In the genomic region with DNA sequence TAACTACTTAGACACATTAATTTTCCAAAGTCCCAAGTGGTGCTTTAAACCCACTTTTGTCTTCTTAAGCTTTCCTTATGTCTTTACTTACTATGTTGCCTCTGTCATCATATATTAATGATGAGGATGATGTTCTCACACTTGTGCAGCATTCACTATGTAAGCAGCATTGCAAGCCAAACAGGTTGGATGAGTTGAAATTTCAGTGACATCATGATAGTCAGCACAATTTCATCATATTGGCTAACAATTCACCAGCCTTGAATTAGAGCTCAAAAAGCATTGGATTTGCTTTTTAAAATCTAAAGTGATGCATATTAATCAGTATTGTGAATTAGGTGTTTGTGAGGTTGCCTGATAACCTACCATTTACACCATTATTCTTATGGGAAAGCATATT, we compare ENCODE assay signal across 21 cellular contexts.
"Had no signal": no experiment of that assay in that cellular context is flagged by ENCODE, and none has a peak within 500 bp of the region (broad histone marks: within the 10 kb centered on the region; RNA-seq: fewer than 3 reads in every experiment).

No MANE protein-coding gene starts in this region.

- H3K36me3 Mint-ChIP-seq: activated naive CD4-positive, alpha-beta T cell treated with anti-CD3 and anti-CD28 coated beads, Interleukin-2, amount 10 ng/mL, durations not matched to agents 7 days and 5 days; stimulated activated effector memory CD8-positive, alpha-beta T cell treated with anti-CD3 and anti-CD28 coated beads, Interleukin-12 subunit alpha, Interleukin-12 subunit beta, amount 100 ng/mL, for 72 hours had no signal

- H3K4me1 ChIP-seq: right lobe of liver, tibial nerve, uterus had no signal

- H3K27ac ChIP-seq: cardiac muscle cell, right lobe of liver, suprapubic skin, tibial nerve, uterus, WERI-Rb-1 had no signal

- H3K27me3 ChIP-seq: cardiac muscle cell, right lobe of liver, suprapubic skin, tibial nerve, uterus had no signal

- DNase-seq: activated CD4-positive, alpha-beta T cell treated with anti-CD3 and anti-CD28 coated beads, Interleukin-2, amount 10 ng/mL, durations not matched to agents 7 days and 5 days; activated CD4-positive, CD25-positive, alpha-beta regulatory T cell treated with anti-CD3 and anti-CD28 coated beads, Interleukin-2, amount 50 U/mL, for 72 hours; activated CD8-positive, alpha-beta memory T cell treated with anti-CD3 and anti-CD28 coated beads, Interleukin-2, amount 10 ng/mL, durations not matched to agents 7 days and 5 days; activated CD8-positive, alpha-beta T cell treated with anti-CD3 and anti-CD28 coated beads for 36 hours; activated effector memory CD4-positive, alpha-beta T cell treated with anti-CD3 and anti-CD28 coated beads, Interleukin-2, amount 50 U/mL, for 16 hours; activated naive CD4-positive, alpha-beta T cell treated with anti-CD3 and anti-CD28 coated beads, Interleukin-2, amount 10 ng/mL, durations not matched to agents 7 days and 5 days; activated T-cell treated with anti-CD3 and anti-CD28 coated beads for 4 hours; cortex of kidney; nephron progenitor cell; nucleus accumbens; right lobe of liver; stimulated activated CD4-positive, alpha-beta T cell treated with anti-CD3 and anti-CD28 coated beads, Interleukin-2, amount 100 ng/mL, for 24 hours; stimulated activated naive CD8-positive, alpha-beta T cell treated with anti-CD3 and anti-CD28 coated beads, Interleukin-15, amount 100 ng/mL, for 72 hours; uterus; WERI-Rb-1 had no signal

- H3K4me3 Mint-ChIP-seq: activated CD4-positive, alpha-beta T cell treated with anti-CD3 and anti-CD28 coated beads, Interleukin-2, amount 10 ng/mL, durations not matched to agents 7 days and 5 days; activated CD8-positive, alpha-beta memory T cell treated with anti-CD3 and anti-CD28 coated beads, Interleukin-2, amount 10 ng/mL, durations not matched to agents 7 days and 5 days; activated CD8-positive, alpha-beta T cell treated with anti-CD3 and anti-CD28 coated beads for 36 hours; activated naive CD4-positive, alpha-beta T cell treated with anti-CD3 and anti-CD28 coated beads, Interleukin-2, amount 10 ng/mL, durations not matched to agents 7 days and 5 days; memory B cell; nephron progenitor cell; stimulated activated effector memory CD8-positive, alpha-beta T cell treated with anti-CD3 and anti-CD28 coated beads, Interleukin-12 subunit alpha, Interleukin-12 subunit beta, amount 100 ng/mL, for 72 hours; stimulated activated naive CD8-positive, alpha-beta T cell treated with anti-CD3 and anti-CD28 coated beads, Interleukin-15, amount 100 ng/mL, for 72 hours had no signal

- H3K9me3 ChIP-seq: right lobe of liver, suprapubic skin, tibial nerve, uterus had no signal

- H3K9me3 Mint-ChIP-seq: activated CD4-positive, alpha-beta T cell treated with anti-CD3 and anti-CD28 coated beads, Interleukin-2, amount 10 ng/mL, durations not matched to agents 7 days and 5 days; activated CD8-positive, alpha-beta T cell treated with anti-CD3 and anti-CD28 coated beads for 36 hours; activated naive CD4-positive, alpha-beta T cell treated with anti-CD3 and anti-CD28 coated beads, Interleukin-2, amount 10 ng/mL, durations not matched to agents 7 days and 5 days; memory B cell; stimulated activated effector memory CD8-positive, alpha-beta T cell treated with anti-CD3 and anti-CD28 coated beads, Interleukin-12 subunit alpha, Interleukin-12 subunit beta, amount 100 ng/mL, for 72 hours; stimulated activated naive CD8-positive, alpha-beta T cell treated with anti-CD3 and anti-CD28 coated beads, Interleukin-15, amount 100 ng/mL, for 72 hours had no signal

- H3K27me3 Mint-ChIP-seq: activated CD4-positive, alpha-beta T cell treated with anti-CD3 and anti-CD28 coated beads, Interleukin-2, amount 10 ng/mL, durations not matched to agents 7 days and 5 days; activated CD8-positive, alpha-beta memory T cell treated with anti-CD3 and anti-CD28 coated beads, Interleukin-2, amount 10 ng/mL, durations not matched to agents 7 days and 5 days; activated CD8-positive, alpha-beta T cell treated with anti-CD3 and anti-CD28 coated beads for 36 hours; activated naive CD4-positive, alpha-beta T cell treated with anti-CD3 and anti-CD28 coated beads, Interleukin-2, amount 10 ng/mL, durations not matched to agents 7 days and 5 days; memory B cell; stimulated activated naive CD8-positive, alpha-beta T cell treated with anti-CD3 and anti-CD28 coated beads, Interleukin-15, amount 100 ng/mL, for 72 hours had no signal

- H3K36me3 ChIP-seq: cardiac muscle cell, right lobe of liver, suprapubic skin, uterus, WERI-Rb-1 had no signal

- H3K4me3 ChIP-seq: cardiac muscle cell, right lobe of liver, skin epidermis, suprapubic skin, tibial nerve, uterus had no signal

- ATAC-seq: activated CD8-positive, alpha-beta memory T cell treated with anti-CD3 and anti-CD28 coated beads, Interleukin-2, amount 10 ng/mL, durations not matched to agents 7 days and 5 days; activated CD8-positive, alpha-beta T cell treated with anti-CD3 and anti-CD28 coated beads for 36 hours; stimulated activated effector memory CD8-positive, alpha-beta T cell treated with anti-CD3 and anti-CD28 coated beads, Interleukin-12 subunit alpha, Interleukin-12 subunit beta, amount 100 ng/mL, for 72 hours; stimulated activated naive CD8-positive, alpha-beta T cell treated with anti-CD3 and anti-CD28 coated beads, Interleukin-15, amount 100 ng/mL, for 72 hours had no signal

- H3K27ac Mint-ChIP-seq: activated CD4-positive, alpha-beta T cell treated with anti-CD3 and anti-CD28 coated beads, Interleukin-2, amount 10 ng/mL, durations not matched to agents 7 days and 5 days; activated CD8-positive, alpha-beta memory T cell treated with anti-CD3 and anti-CD28 coated beads, Interleukin-2, amount 10 ng/mL, durations not matched to agents 7 days and 5 days; activated CD8-positive, alpha-beta T cell treated with anti-CD3 and anti-CD28 coated beads for 36 hours; activated naive CD4-positive, alpha-beta T cell treated with anti-CD3 and anti-CD28 coated beads, Interleukin-2, amount 10 ng/mL, durations not matched to agents 7 days and 5 days; memory B cell; nephron progenitor cell; stimulated activated effector memory CD8-positive, alpha-beta T cell treated with anti-CD3 and anti-CD28 coated beads, Interleukin-12 subunit alpha, Interleukin-12 subunit beta, amount 100 ng/mL, for 72 hours; stimulated activated naive CD8-positive, alpha-beta T cell treated with anti-CD3 and anti-CD28 coated beads, Interleukin-15, amount 100 ng/mL, for 72 hours had no signal

- H3K4me1 Mint-ChIP-seq: activated CD8-positive, alpha-beta memory T cell treated with anti-CD3 and anti-CD28 coated beads, Interleukin-2, amount 10 ng/mL, durations not matched to agents 7 days and 5 days; memory B cell; stimulated activated effector memory CD8-positive, alpha-beta T cell treated with anti-CD3 and anti-CD28 coated beads, Interleukin-12 subunit alpha, Interleukin-12 subunit beta, amount 100 ng/mL, for 72 hours had no signal
